1 cellular context compared by ENCODE assay signal in genomic region chr12:53379389-53380103, GRCh38.
TF ChIP-seq lines count a peak whose summit lies in the region.

No MANE protein-coding gene starts in this region.

TF ChIP-seq in HepG2, 621 proteins besides CTCF, POLR2A, EP300 and RAD21 (continued from another document and continues in another):
- TF ChIP-seq HIC2 (CRISPR knock-in tag; IDR thresholded peaks at IDR 0.05; ENCODE audit: low read depth) (no peak), ZNF816 (CRISPR knock-in tag; IDR thresholded peaks at IDR 0.05; ENCODE audit: borderline replicate concordance) (no peak), CBX2 (IDR thresholded peaks at IDR 0.05; ENCODE audit: low read depth, low read length) (no peak), CBX2 (CRISPR knock-in tag; IDR thresholded peaks at IDR 0.05; ENCODE audit: low read depth) (no peak), SAFB2 (CRISPR knock-in tag; IDR thresholded peaks at IDR 0.05; ENCODE audit: borderline replicate concordance, low read depth) (no peak), MNT (IDR thresholded peaks at IDR 0.05) (no peak; the same call in 1 of the 2 replicates), NCOR1 (IDR thresholded peaks at IDR 0.05; ENCODE audit: borderline replicate concordance, low read length) (no peak), NCOA1 (CRISPR knock-in tag; IDR thresholded peaks at IDR 0.05) (no peak), HMG20B (CRISPR knock-in tag; conservative IDR thresholded peaks at IDR 0.05) (no peak), TEAD3 (CRISPR knock-in tag; optimal IDR thresholded peaks at IDR 0.05; ENCODE audit: borderline replicate concordance) (peak; percentile 58), ELF4 (CRISPR knock-in tag; IDR thresholded peaks at IDR 0.05; ENCODE audit: borderline replicate concordance) (0 out of 2 replicates have a peak, but pooled peaks have one; percentile 9), ETV6 (CRISPR knock-in tag; conservative IDR thresholded peaks at IDR 0.05) (no peak), TBL1XR1 (IDR thresholded peaks at IDR 0.05; ENCODE audit: borderline replicate concordance, low read length, partially characterized antibody) (no peak), PBX3 (CRISPR knock-in tag; IDR thresholded peaks at IDR 0.05; ENCODE audit: borderline replicate concordance) (peak; percentile 99), IRF1 (CRISPR knock-in tag; IDR thresholded peaks at IDR 0.05; ENCODE audit: low read depth) (no peak), FOSL1 (CRISPR knock-in tag; IDR thresholded peaks at IDR 0.05; ENCODE audit: borderline replicate concordance) (no peak), SIN3A (IDR thresholded peaks at IDR 0.05; ENCODE audit: borderline replicate concordance, low read depth, low read length) (no peak), ZBTB38 (CRISPR knock-in tag; IDR thresholded peaks at IDR 0.05) (peak; percentile 100), KLF9 (CRISPR knock-in tag; IDR thresholded peaks at IDR 0.05; ENCODE audit: low read depth) (no peak), ZKSCAN8 (CRISPR knock-in tag; IDR thresholded peaks at IDR 0.05; ENCODE audit: borderline replicate concordance) (no peak), DMTF1 (CRISPR knock-in tag; IDR thresholded peaks at IDR 0.05) (no peak), ZKSCAN1 (IDR thresholded peaks at IDR 0.05; ENCODE audit: low read length) (no peak), HNRNPLL (IDR thresholded peaks at IDR 0.05; ENCODE audit: low read depth, low read length, poor library complexity, severe bottlenecking) (no peak), ZNF879 (CRISPR knock-in tag; IDR thresholded peaks at IDR 0.05) (no peak), KAT2B (IDR thresholded peaks at IDR 0.05; ENCODE audit: borderline replicate concordance, low read depth, low read length) (no peak), CREB1 (IDR thresholded peaks at IDR 0.05) (peak; percentile 90), CREB1 (CRISPR knock-in tag; IDR thresholded peaks at IDR 0.05) (peak; percentile 96), ZNF513 (CRISPR knock-in tag; conservative IDR thresholded peaks at IDR 0.05) (no peak), LBX2 (CRISPR knock-in tag; IDR thresholded peaks at IDR 0.05; ENCODE audit: borderline replicate concordance) (no peak), NFKB2 (CRISPR knock-in tag; IDR thresholded peaks at IDR 0.05; ENCODE audit: borderline replicate concordance) (no peak), HDAC2 (CRISPR knock-in tag; IDR thresholded peaks at IDR 0.05) (no peak), POGZ (CRISPR knock-in tag; IDR thresholded peaks at IDR 0.05) (peak; percentile 57), HMG20A (CRISPR knock-in tag; IDR thresholded peaks at IDR 0.05; ENCODE audit: borderline replicate concordance) (no peak), NFYC (CRISPR knock-in tag; IDR thresholded peaks at IDR 0.05) (peak; percentile 97), ZNF652 (CRISPR knock-in tag; IDR thresholded peaks at IDR 0.05; ENCODE audit: borderline replicate concordance, low read depth) (no peak), HNRNPUL1 (IDR thresholded peaks at IDR 0.05; ENCODE audit: low read depth, low read length) (no peak), ZNF703 (CRISPR knock-in tag; IDR thresholded peaks at IDR 0.05; ENCODE audit: borderline replicate concordance) (no peak), RORA (CRISPR knock-in tag; IDR thresholded peaks at IDR 0.05) (no peak), EZH2 (conservative IDR thresholded peaks at IDR 0.05; ENCODE audit: low read depth, low read length) (no peak), RFXANK (CRISPR knock-in tag; IDR thresholded peaks at IDR 0.05) (no peak), EED (CRISPR knock-in tag; IDR thresholded peaks at IDR 0.05) (no peak), DMAP1 (CRISPR knock-in tag; IDR thresholded peaks at IDR 0.05) (0 out of 2 replicates have a peak, but pooled peaks have one; percentile 26), MEIS1 (CRISPR knock-in tag; IDR thresholded peaks at IDR 0.05; ENCODE audit: borderline replicate concordance) (0 out of 2 replicates have a peak, but pooled peaks have one; percentile 45), DRAP1 (CRISPR knock-in tag; IDR thresholded peaks at IDR 0.05) (peak; percentile 29; the same call in 1 of the 2 replicates), ZNF205 (CRISPR knock-in tag; IDR thresholded peaks at IDR 0.05) (no peak), ZSCAN31 (CRISPR knock-in tag; IDR thresholded peaks at IDR 0.05; ENCODE audit: low read depth) (no peak), SUZ12 (IDR thresholded peaks at IDR 0.05; ENCODE audit: low read depth, low read length) (no peak), TFDP2 (CRISPR knock-in tag; IDR thresholded peaks at IDR 0.05) (peak; percentile 88), KLF15 (CRISPR knock-in tag; IDR thresholded peaks at IDR 0.05; ENCODE audit: borderline replicate concordance) (no peak), ZBTB21 (CRISPR knock-in tag; IDR thresholded peaks at IDR 0.05) (peak; percentile 25; the same call in 1 of the 2 replicates), ARHGAP35 (CRISPR knock-in tag; IDR thresholded peaks at IDR 0.05; ENCODE audit: borderline replicate concordance) (no peak), GTF2F1 (IDR thresholded peaks at IDR 0.05; ENCODE audit: low read length) (no peak), ZKSCAN5 (CRISPR knock-in tag; IDR thresholded peaks at IDR 0.05) (no peak), HNRNPH1 (optimal IDR thresholded peaks at IDR 0.05; ENCODE audit: low read depth, low read length) (no peak), GABPB1 (CRISPR knock-in tag; IDR thresholded peaks at IDR 0.05) (peak; percentile 74), ATF1 (CRISPR knock-in tag; IDR thresholded peaks at IDR 0.05) (peak; percentile 95), ZMYM2 (CRISPR knock-in tag; IDR thresholded peaks at IDR 0.05) (no peak), PLRG1 (conservative IDR thresholded peaks at IDR 0.05) (no peak)
